ENCODE assay signal across 1 cellular context in the genomic region with DNA sequence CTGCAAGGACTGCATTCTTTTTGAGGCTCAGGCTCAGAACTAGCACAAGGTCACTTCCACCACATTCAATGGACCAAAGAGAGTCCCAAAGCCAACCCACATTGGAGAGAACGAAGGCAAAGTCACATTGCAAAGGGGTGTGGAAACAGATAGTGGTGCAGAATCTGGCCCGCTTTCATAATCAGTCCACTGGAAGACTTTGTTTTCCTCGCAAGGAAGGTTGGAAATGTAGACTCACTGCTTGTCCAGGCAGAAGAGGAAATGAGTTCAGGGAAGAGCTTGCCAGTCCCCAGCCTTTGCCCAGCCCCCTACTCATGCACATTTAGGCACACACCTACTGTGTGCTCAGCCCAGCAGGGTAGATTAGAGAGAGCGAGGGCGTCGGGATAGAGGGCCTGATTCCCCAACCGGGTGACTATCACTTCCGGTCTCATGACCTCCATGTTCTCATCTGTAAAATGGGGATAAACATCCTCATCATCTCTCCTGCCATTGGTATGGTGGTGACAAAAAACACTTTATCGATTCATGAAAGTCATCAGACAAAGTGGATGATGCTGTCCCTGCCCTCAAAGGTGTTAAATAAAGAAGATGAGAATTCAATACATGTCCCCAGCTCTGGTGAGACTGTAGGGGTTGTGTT.
TF ChIP-seq lines count a peak whose summit lies in the region.

No MANE protein-coding gene starts in this region.

TF ChIP-seq in H1, 55 proteins besides CTCF, POLR2A, EP300 and RAD21:
- no peak for TF ChIP-seq ZNF274 (IDR thresholded peaks at IDR 0.05; ENCODE audit: borderline replicate concordance, extremely low read depth, low read length)
- TF ChIP-seq POU5F1 (IDR thresholded peaks at IDR 0.05; ENCODE audit: low read depth, low read length): no peak
- TF ChIP-seq SP2 (IDR thresholded peaks at IDR 0.05; ENCODE audit: low read length): no peak
- TF ChIP-seq CTBP2 (IDR thresholded peaks at IDR 0.05; ENCODE audit: borderline replicate concordance, insufficient read depth, insufficient read length, low read length): no peak
- no peak for TF ChIP-seq JUN (IDR thresholded peaks at IDR 0.05; ENCODE audit: low read depth, low read length)
- TF ChIP-seq KDM1A (IDR thresholded peaks at IDR 0.05; ENCODE audit: borderline replicate concordance, low read length): 0 out of 2 replicates have a peak, but pooled peaks have one; percentile 26
- TF ChIP-seq, protein P1, sequence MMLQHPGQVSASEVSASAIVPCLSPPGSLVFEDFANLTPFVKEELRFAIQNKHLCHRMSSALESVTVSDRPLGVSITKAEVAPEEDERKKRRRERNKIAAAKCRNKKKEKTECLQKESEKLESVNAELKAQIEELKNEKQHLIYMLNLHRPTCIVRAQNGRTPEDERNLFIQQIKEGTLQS (IDR thresholded peaks at IDR 0.05; ENCODE audit: insufficient read depth, low read depth, low read length): no peak
